Comparison of ENCODE assay signal across 13 cellular contexts in genomic region chr19:2027361-2027760, GRCh38. TPM values are rescaled to one million over a fixed set of nuclear protein-coding genes. Genes with fewer than 3 reads are reported as not detected.
A peak's percentile ranks its signal among the peaks of the same experiment; 100 is the strongest.
DNase-seq lines count a peak whose midpoint lies in the region; ATAC-seq and TF ChIP-seq lines count a peak whose summit lies in the region.
"Had no signal": no experiment of that assay in that cellular context is flagged by ENCODE, and none has a peak within 500 bp of the region (broad histone marks: within the 10 kb centered on the region; RNA-seq: fewer than 3 reads in every experiment).

No MANE protein-coding gene starts in this region.

- no peak for ATAC-seq in GM21528 (IDR thresholded peaks at IDR 0.05; ENCODE audit: low FRiP score, unreplicated experiment)
- ATAC-seq in HG03469 (IDR thresholded peaks at IDR 0.05; ENCODE audit: unreplicated experiment): no peak
- no peak for ATAC-seq in HG03039 (IDR thresholded peaks at IDR 0.05; ENCODE audit: unreplicated experiment)
- ATAC-seq: activated T-helper 17 cell treated with anti-CD3 and anti-CD28 coated beads, Interleukin-2, amount 50 U/mL, for 72 hours had no signal

- H3K4me3 ChIP-seq in NB4 (ENCODE audit: low read depth, low read length) (no peak overlapping the region), osteoblast (ENCODE audit: insufficient read depth, low read length) (no peak overlapping the region)
- H3K4me3 ChIP-seq: cardiac muscle cell had no signal

- H3K36me3 ChIP-seq in osteoblast (ENCODE audit: insufficient read depth, low read length): no peaks in the 10 kb centered on the region
- H3K36me3 ChIP-seq: cardiac muscle cell had no signal

- H3K4me2 ChIP-seq in osteoblast (ENCODE audit: insufficient read depth, low read length): peak overlapping the region; percentile 43

- no peak for TF ChIP-seq CTCF in NB4 (IDR thresholded peaks at IDR 0.05; ENCODE audit: low read depth, low read length)
- peak; percentile 8 for TF ChIP-seq CTCF in osteoblast (IDR thresholded peaks at IDR 0.05; ENCODE audit: extremely low read depth, low read depth, low read length)

- peaks cover 3% of the 10 kb centered on the region for H3K9me3 ChIP-seq in osteoblast (ENCODE audit: low read depth, low read length)

- DNase-seq in ELR (ENCODE audit: low read depth) (peak; percentile 50), NB4 (ENCODE audit: low read depth) (peak; percentile 34), dedifferentiated amniotic fluid mesenchymal stem cell (ENCODE audit: extremely low spot score) (peak; percentile 81), osteoblast (ENCODE audit: insufficient read length, low spot score, missing footprints) (peak; percentile 81)
- no peak for DNase-seq in activated CD4-positive, alpha-beta T cell treated with anti-CD3 and anti-CD28 coated beads, Interleukin-2, amount 50 U/mL, for 1 hour
- DNase-seq: activated CD4-positive, alpha-beta T cell treated with anti-CD3 and anti-CD28 coated beads, Interleukin-2, amount 10 ng/mL, durations not matched to agents 24 days and 14 days; CD4-positive, alpha-beta memory T cell; substantia nigra had no signal

- H3K27me3 ChIP-seq in osteoblast (ENCODE audit: insufficient read depth, low read length): no peaks in the 10 kb centered on the region
- H3K27me3 ChIP-seq: cardiac muscle cell had no signal

- peaks cover 22% of the 10 kb centered on the region for H3K4me1 ChIP-seq in osteoblast (ENCODE audit: insufficient read depth, low read length)

- TF ChIP-seq POLR2A in NB4 (IDR thresholded peaks at IDR 0.05; ENCODE audit: extremely low read depth, insufficient read length): no peak

- H2AFZ ChIP-seq in osteoblast (ENCODE audit: low read length): no peak overlapping the region

- no peaks in the 10 kb centered on the region for H4K20me1 ChIP-seq in osteoblast (ENCODE audit: insufficient read depth, low read length)

- H3K27ac ChIP-seq in osteoblast (ENCODE audit: low read depth, low read length): no peak overlapping the region
- H3K27ac ChIP-seq: cardiac muscle cell had no signal

- no peaks in the 10 kb centered on the region for H3K79me2 ChIP-seq in osteoblast (ENCODE audit: insufficient read depth, low read length)

RNA-seq across cellular contexts. Expression of gene BTBD2, which starts 11.8 kb away (rescaled TPM):
- 57.5 and 57.8 TPM in 2 replicates for total RNA-seq in osteoblast

RNA-seq across cellular contexts. Expression of gene MKNK2, which starts 23.7 kb away (rescaled TPM):
- total RNA-seq in osteoblast: 82.5 and 84.6 TPM in 2 replicates
